In genomic region chr7:54846272-54846671, GRCh38 we compare ENCODE assay signal across 19 cellular contexts.
A peak's percentile ranks its signal among the peaks of the same experiment; 100 is the strongest.
DNase-seq lines count a peak whose midpoint lies in the region; ATAC-seq, FAIRE-seq and TF ChIP-seq lines count a peak whose summit lies in the region.
"Had no signal": no experiment of that assay in that cellular context is flagged by ENCODE, and none has a peak within 500 bp of the region (broad histone marks: within the 10 kb centered on the region; RNA-seq: fewer than 3 reads in every experiment).

No MANE protein-coding gene starts in this region.

- H3K27me3 ChIP-seq in astrocyte (ENCODE audit: insufficient read depth, low read length) = no peaks in the 10 kb centered on the region

- H3K4me3 ChIP-seq in astrocyte (ENCODE audit: insufficient read depth, low read depth, low read length) = no peak overlapping the region
- H3K4me3 ChIP-seq: GM23338, SK-N-MC had no signal

- ATAC-seq in HG03025 (IDR thresholded peaks at IDR 0.05; ENCODE audit: low FRiP score, unreplicated experiment) = no peak
- ATAC-seq: GM23338 had no signal

- no peaks in the 10 kb centered on the region for H3K9me3 ChIP-seq in astrocyte (ENCODE audit: insufficient read depth, low read depth, low read length)

- no peak overlapping the region for H3K27ac Mint-ChIP-seq in activated CD4-positive, alpha-beta T cell treated with anti-CD3 and anti-CD28 coated beads, Interleukin-2, amount 10 ng/mL, durations not matched to agents 24 days and 14 days
- no peak overlapping the region for H3K27ac Mint-ChIP-seq in astrocyte (ENCODE audit: unreplicated experiment)
- H3K27ac Mint-ChIP-seq: B cell, GM23338 had no signal

- H3K4me2 ChIP-seq in astrocyte (ENCODE audit: low read length) = no peak overlapping the region
- H3K4me2 ChIP-seq: GM23338 had no signal

- H4K20me1 ChIP-seq in astrocyte (ENCODE audit: insufficient read depth, low read length) = no peaks in the 10 kb centered on the region

- no peak for TF ChIP-seq CTCF in astrocyte (IDR thresholded peaks at IDR 0.05; ENCODE audit: insufficient read depth, low read depth, low read length)

- H2AFZ ChIP-seq in astrocyte (ENCODE audit: low read depth, low read length) = no peak overlapping the region
- H2AFZ ChIP-seq: GM23338 had no signal

- DNase-seq in activated CD4-positive, alpha-beta T cell treated with anti-CD3 and anti-CD28 coated beads, Interleukin-2, amount 10 ng/mL, durations not matched to agents 24 days and 14 days = peak; percentile 14
- no peak for DNase-seq in activated CD4-positive, alpha-beta T cell treated with anti-CD3 and anti-CD28 coated beads for 48 hours
- peak; percentile 22 for DNase-seq in astrocyte (ENCODE audit: low read depth)
- peak; percentile 56 for DNase-seq in fibroblast of peridontal ligament (ENCODE audit: extremely low read depth)
- DNase-seq in dermis blood vessel endothelial cell = no peak
- DNase-seq in midbrain (lab: John Stamatoyannopoulos, UW) = no peak
- DNase-seq in kidney glomerular epithelial cell (lab: John Stamatoyannopoulos, UW) = no peak
- DNase-seq: EL; KG1; MV-4-11; NCI-H1694 treated with DMSO at 0.1 percent for 48 hours; NK-92 treated with Interleukin-12 subunit alpha and Interleukin-12 subunit beta, amount 100 ng/mL, for 24 hours; SHP77 had no signal

- H3K4me1 Mint-ChIP-seq in activated CD4-positive, alpha-beta T cell treated with anti-CD3 and anti-CD28 coated beads, Interleukin-2, amount 10 ng/mL, durations not matched to agents 24 days and 14 days = no peaks in the 10 kb centered on the region
- H3K4me1 Mint-ChIP-seq in astrocyte (ENCODE audit: low read depth, unreplicated experiment) = peaks cover 7% of the 10 kb centered on the region
- H3K4me1 Mint-ChIP-seq: B cell had no signal

- H3K27ac ChIP-seq in astrocyte (ENCODE audit: low read depth, low read length) = no peak overlapping the region
- H3K27ac ChIP-seq: 22Rv1, SK-N-MC had no signal

- peak; percentile 32 for FAIRE-seq in astrocyte (lab: Jason Lieb, UNC)
- FAIRE-seq: GM12891 had no signal

- H3K36me3 Mint-ChIP-seq in activated CD4-positive, alpha-beta T cell treated with anti-CD3 and anti-CD28 coated beads, Interleukin-2, amount 10 ng/mL, durations not matched to agents 24 days and 14 days (ENCODE audit: low read depth) = no peaks in the 10 kb centered on the region
- H3K36me3 Mint-ChIP-seq in astrocyte (ENCODE audit: low read depth, unreplicated experiment) = no peaks in the 10 kb centered on the region

- peaks cover 14% of the 10 kb centered on the region for H3K4me1 ChIP-seq in astrocyte (ENCODE audit: insufficient read depth, low read length)

- no peak overlapping the region for H3K4me3 Mint-ChIP-seq in activated CD4-positive, alpha-beta T cell treated with anti-CD3 and anti-CD28 coated beads, Interleukin-2, amount 10 ng/mL, durations not matched to agents 24 days and 14 days
- no peak overlapping the region for H3K4me3 Mint-ChIP-seq in astrocyte (ENCODE audit: unreplicated experiment)
- H3K4me3 Mint-ChIP-seq: B cell, GM23338 had no signal

- no peaks in the 10 kb centered on the region for H3K36me3 ChIP-seq in astrocyte (ENCODE audit: insufficient read depth, low read length)

- no peaks in the 10 kb centered on the region for H3K9me3 Mint-ChIP-seq in activated CD4-positive, alpha-beta T cell treated with anti-CD3 and anti-CD28 coated beads, Interleukin-2, amount 10 ng/mL, durations not matched to agents 24 days and 14 days
- H3K9me3 Mint-ChIP-seq in astrocyte (ENCODE audit: unreplicated experiment) = peaks cover 6% of the 10 kb centered on the region

- no peaks in the 10 kb centered on the region for H3K27me3 Mint-ChIP-seq in activated CD4-positive, alpha-beta T cell treated with anti-CD3 and anti-CD28 coated beads, Interleukin-2, amount 10 ng/mL, durations not matched to agents 24 days and 14 days
- no peaks in the 10 kb centered on the region for H3K27me3 Mint-ChIP-seq in astrocyte (ENCODE audit: low read depth, unreplicated experiment)

- intact Hi-C loops in activated CD4-positive, alpha-beta T cell treated with anti-CD3 and anti-CD28 coated beads, Interleukin-2, amount 10 ng/mL, durations not matched to agents 24 days and 14 days (cut with micrococcal nuclease) = no loop called here

- H3K9ac ChIP-seq in astrocyte (ENCODE audit: low read length) = no peak overlapping the region

- H3K79me2 ChIP-seq in astrocyte (ENCODE audit: insufficient read depth, low read length) = no peaks in the 10 kb centered on the region

Comparison
In these comparisons a context has a peak if more than half of its experiments do, and no peak if none do; other contexts are left out.
1. DNase-seq: peak in activated CD4-positive, alpha-beta T cell treated with anti-CD3 and anti-CD28 coated beads, Interleukin-2, amount 10 ng/mL, durations not matched to agents 24 days and 14 days (single experiment), astrocyte (single experiment) and fibroblast of peridontal ligament (single experiment); none in activated CD4-positive, alpha-beta T cell treated with anti-CD3 and anti-CD28 coated beads for 48 hours (single experiment), dermis blood vessel endothelial cell (single experiment), midbrain (single experiment) and kidney glomerular epithelial cell (single experiment).